Comparison of ENCODE assay signal across 1 cellular context in the genomic region with DNA sequence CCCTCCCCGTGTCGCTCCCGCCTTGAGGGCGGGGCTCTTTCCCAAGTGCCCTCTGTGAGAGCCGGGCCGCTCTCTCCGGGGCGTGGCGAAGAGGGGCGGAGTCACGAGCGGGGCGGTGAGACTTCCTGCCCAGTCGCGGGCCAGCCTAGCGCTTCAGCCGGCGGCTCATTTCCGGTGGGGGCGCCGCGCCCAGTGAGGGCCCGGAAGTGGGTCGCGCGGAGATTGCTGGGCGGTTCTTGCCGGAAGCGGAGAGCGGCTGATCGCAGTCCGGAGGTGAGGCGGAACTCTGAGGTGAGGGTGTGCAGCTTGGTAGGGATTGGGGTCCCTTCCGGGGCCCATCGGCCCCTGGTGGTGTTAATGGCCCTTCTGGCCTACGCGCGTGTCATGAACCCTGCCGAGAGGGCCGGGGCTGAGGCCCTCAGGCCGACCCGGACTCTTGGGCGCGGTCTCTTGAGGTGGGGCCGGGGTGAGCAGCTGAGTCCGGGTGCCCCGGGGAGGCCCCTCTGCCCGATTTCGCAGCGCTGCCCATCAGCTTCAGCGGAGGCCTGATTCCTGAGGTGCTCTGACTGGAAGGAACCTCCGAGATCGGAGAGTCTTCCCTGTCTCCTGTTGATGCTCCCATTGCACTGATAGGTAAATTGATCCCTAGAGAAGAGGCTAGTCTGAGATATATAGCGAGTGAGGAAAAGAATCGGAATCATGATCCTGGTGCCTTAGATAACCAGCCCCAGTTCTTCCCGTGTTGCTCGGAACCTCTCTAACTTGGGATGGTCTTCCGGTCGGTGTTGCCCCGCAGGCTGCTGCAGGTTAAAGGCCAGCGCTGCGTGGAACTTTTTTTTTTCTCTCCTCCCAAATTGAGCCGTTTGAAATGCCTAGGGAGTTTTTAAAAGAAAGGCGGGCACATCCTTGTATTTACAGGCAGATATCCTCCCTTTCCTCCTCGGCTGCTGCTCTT.
A peak's percentile ranks its signal among the peaks of the same experiment; 100 is the strongest.
TF ChIP-seq lines count a peak whose summit lies in the region.

A gene with protein sequence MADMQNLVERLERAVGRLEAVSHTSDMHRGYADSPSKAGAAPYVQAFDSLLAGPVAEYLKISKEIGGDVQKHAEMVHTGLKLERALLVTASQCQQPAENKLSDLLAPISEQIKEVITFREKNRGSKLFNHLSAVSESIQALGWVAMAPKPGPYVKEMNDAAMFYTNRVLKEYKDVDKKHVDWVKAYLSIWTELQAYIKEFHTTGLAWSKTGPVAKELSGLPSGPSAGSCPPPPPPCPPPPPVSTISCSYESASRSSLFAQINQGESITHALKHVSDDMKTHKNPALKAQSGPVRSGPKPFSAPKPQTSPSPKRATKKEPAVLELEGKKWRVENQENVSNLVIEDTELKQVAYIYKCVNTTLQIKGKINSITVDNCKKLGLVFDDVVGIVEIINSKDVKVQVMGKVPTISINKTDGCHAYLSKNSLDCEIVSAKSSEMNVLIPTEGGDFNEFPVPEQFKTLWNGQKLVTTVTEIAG (plus strand): TSS at position 219 of the 955 bp plus-strand sequence. CDS start 18,618 bp downstream, outside the sequence.

TF ChIP-seq in HEK293, 187 proteins besides CTCF, POLR2A, EP300 and RAD21 (continued from another document and continues in another):
- TF ChIP-seq, protein P1, sequence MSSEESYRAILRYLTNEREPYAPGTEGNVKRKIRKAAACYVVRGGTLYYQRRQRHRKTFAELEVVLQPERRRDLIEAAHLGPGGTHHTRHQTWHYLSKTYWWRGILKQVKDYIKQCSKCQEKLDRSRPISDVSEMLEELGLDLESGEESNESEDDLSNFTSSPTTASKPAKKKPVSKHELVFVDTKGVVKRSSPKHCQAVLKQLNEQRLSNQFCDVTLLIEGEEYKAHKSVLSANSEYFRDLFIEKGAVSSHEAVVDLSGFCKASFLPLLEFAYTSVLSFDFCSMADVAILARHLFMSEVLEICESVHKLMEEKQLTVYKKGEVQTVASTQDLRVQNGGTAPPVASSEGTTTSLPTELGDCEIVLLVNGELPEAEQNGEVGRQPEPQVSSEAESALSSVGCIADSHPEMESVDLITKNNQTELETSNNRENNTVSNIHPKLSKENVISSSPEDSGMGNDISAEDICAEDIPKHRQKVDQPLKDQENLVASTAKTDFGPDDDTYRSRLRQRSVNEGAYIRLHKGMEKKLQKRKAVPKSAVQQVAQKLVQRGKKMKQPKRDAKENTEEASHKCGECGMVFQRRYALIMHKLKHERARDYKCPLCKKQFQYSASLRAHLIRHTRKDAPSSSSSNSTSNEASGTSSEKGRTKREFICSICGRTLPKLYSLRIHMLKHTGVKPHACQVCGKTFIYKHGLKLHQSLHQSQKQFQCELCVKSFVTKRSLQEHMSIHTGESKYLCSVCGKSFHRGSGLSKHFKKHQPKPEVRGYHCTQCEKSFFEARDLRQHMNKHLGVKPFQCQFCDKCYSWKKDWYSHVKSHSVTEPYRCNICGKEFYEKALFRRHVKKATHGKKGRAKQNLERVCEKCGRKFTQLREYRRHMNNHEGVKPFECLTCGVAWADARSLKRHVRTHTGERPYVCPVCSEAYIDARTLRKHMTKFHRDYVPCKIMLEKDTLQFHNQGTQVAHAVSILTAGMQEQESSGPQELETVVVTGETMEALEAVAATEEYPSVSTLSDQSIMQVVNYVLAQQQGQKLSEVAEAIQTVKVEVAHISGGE (tag by site-specific recombination; conservative IDR thresholded peaks at IDR 0.05; ENCODE audit: low read depth): peak; percentile 97
- TF ChIP-seq, protein P2, sequence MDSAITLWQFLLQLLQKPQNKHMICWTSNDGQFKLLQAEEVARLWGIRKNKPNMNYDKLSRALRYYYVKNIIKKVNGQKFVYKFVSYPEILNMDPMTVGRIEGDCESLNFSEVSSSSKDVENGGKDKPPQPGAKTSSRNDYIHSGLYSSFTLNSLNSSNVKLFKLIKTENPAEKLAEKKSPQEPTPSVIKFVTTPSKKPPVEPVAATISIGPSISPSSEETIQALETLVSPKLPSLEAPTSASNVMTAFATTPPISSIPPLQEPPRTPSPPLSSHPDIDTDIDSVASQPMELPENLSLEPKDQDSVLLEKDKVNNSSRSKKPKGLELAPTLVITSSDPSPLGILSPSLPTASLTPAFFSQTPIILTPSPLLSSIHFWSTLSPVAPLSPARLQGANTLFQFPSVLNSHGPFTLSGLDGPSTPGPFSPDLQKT (IDR thresholded peaks at IDR 0.05; ENCODE audit: borderline replicate concordance, low read depth, low read length): peak; percentile 89
- TF ChIP-seq ZNF2 (tag by site-specific recombination; IDR thresholded peaks at IDR 0.05): peak; percentile 60
- peak; percentile 82 for TF ChIP-seq KLF1 (tag by site-specific recombination; IDR thresholded peaks at IDR 0.05)
- TF ChIP-seq ZNF561 (tag by site-specific recombination; IDR thresholded peaks at IDR 0.05; ENCODE audit: borderline replicate concordance): no peak
- TF ChIP-seq BCL11A (tag by site-specific recombination; IDR thresholded peaks at IDR 0.05; ENCODE audit: low read depth): peak; percentile 48; the same call in 1 of the 2 replicates
- TF ChIP-seq ZBTB20 (tag by site-specific recombination; IDR thresholded peaks at IDR 0.05): peak; percentile 87
- TF ChIP-seq, protein P3, sequence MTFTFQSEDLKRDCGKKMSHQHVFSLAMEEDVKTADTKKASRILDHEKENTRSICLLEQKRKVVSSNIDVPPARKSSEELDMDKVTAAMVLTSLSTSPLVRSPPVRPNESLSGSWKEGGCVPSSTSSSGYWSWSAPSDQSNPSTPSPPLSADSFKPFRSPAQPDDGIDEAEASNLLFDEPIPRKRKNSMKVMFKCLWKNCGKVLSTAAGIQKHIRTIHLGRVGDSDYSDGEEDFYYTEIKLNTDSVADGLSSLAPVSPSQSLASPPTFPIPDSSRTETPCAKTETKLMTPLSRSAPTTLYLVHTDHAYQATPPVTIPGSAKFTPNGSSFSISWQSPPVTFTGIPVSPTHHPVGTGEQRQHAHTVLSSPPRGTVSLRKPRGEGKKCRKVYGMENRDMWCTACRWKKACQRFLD (tag by site-specific recombination; IDR thresholded peaks at IDR 0.05): no peak
- no peak for TF ChIP-seq ZNF776 (tag by site-specific recombination; IDR thresholded peaks at IDR 0.05; ENCODE audit: borderline replicate concordance)
- TF ChIP-seq, protein P4, sequence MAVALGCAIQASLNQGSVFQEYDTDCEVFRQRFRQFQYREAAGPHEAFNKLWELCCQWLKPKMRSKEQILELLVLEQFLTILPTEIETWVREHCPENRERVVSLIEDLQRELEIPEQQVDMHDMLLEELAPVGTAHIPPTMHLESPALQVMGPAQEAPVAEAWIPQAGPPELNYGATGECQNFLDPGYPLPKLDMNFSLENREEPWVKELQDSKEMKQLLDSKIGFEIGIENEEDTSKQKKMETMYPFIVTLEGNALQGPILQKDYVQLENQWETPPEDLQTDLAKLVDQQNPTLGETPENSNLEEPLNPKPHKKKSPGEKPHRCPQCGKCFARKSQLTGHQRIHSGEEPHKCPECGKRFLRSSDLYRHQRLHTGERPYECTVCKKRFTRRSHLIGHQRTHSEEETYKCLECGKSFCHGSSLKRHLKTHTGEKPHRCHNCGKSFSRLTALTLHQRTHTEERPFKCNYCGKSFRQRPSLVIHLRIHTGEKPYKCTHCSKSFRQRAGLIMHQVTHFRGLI (tag by site-specific recombination; IDR thresholded peaks at IDR 0.05): peak; percentile 77
- TF ChIP-seq ZNF23 (tag by site-specific recombination; IDR thresholded peaks at IDR 0.05; ENCODE audit: borderline replicate concordance): no peak
- TF ChIP-seq WT1 (tag by site-specific recombination; IDR thresholded peaks at IDR 0.05): 0 out of 2 replicates have a peak, but pooled peaks have one; percentile 31
- TF ChIP-seq, protein P5, sequence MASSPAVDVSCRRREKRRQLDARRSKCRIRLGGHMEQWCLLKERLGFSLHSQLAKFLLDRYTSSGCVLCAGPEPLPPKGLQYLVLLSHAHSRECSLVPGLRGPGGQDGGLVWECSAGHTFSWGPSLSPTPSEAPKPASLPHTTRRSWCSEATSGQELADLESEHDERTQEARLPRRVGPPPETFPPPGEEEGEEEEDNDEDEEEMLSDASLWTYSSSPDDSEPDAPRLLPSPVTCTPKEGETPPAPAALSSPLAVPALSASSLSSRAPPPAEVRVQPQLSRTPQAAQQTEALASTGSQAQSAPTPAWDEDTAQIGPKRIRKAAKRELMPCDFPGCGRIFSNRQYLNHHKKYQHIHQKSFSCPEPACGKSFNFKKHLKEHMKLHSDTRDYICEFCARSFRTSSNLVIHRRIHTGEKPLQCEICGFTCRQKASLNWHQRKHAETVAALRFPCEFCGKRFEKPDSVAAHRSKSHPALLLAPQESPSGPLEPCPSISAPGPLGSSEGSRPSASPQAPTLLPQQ (tag by site-specific recombination; IDR thresholded peaks at IDR 0.05): peak; percentile 63; the same call in 1 of the 2 replicates
- peak; percentile 53 for TF ChIP-seq ZXDB (tag by site-specific recombination; IDR thresholded peaks at IDR 0.05)
- TF ChIP-seq, protein P6, sequence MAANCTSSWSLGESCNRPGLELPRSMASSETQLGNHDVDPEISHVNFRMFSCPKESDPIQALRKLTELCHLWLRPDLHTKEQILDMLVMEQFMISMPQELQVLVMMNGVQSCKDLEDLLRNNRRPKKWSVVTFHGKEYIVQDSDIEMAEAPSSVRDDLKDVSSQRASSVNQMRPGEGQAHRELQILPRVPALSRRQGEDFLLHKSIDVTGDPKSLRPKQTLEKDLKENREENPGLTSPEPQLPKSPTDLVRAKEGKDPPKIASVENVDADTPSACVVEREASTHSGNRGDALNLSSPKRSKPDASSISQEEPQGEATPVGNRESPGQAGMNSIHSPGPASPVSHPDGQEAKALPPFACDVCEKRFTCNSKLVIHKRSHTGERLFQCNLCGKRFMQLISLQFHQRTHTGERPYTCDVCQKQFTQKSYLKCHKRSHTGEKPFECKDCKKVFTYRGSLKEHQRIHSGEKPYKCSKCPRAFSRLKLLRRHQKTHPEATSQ (tag by site-specific recombination; IDR thresholded peaks at IDR 0.05): 0 out of 2 replicates have a peak, but pooled peaks have one; percentile 54
- peak; percentile 99 for TF ChIP-seq SP3 (tag by site-specific recombination; IDR thresholded peaks at IDR 0.05)
- peak; percentile 47; the same call in 1 of the 2 replicates for TF ChIP-seq ZNF501 (tag by site-specific recombination; IDR thresholded peaks at IDR 0.05)
- no peak for TF ChIP-seq ZNF341 (tag by site-specific recombination; IDR thresholded peaks at IDR 0.05; ENCODE audit: low read depth)
- no peak for TF ChIP-seq ZNF664 (tag by site-specific recombination; IDR thresholded peaks at IDR 0.05)
- TF ChIP-seq ZNF302 (tag by site-specific recombination; IDR thresholded peaks at IDR 0.05; ENCODE audit: low read depth): no peak
- no peak for TF ChIP-seq ZNF223 (tag by site-specific recombination; IDR thresholded peaks at IDR 0.05)
- TF ChIP-seq SETDB1 (IDR thresholded peaks at IDR 0.05; ENCODE audit: insufficient read length, low read length): no peak
- TF ChIP-seq ZSCAN30 (tag by site-specific recombination; IDR thresholded peaks at IDR 0.05): peak; percentile 57; the same call in 1 of the 2 replicates
- TF ChIP-seq KLF7 (tag by site-specific recombination; IDR thresholded peaks at IDR 0.05; ENCODE audit: borderline replicate concordance): peak; percentile 86
- TF ChIP-seq ZNF76 (tag by site-specific recombination; IDR thresholded peaks at IDR 0.05; ENCODE audit: borderline replicate concordance, low read depth): peak; percentile 78; the same call in 1 of the 2 replicates
- TF ChIP-seq ZNF121 (tag by site-specific recombination; IDR thresholded peaks at IDR 0.05): peak; percentile 80; the same call in 1 of the 2 replicates
- TF ChIP-seq ZNF792 (tag by site-specific recombination; IDR thresholded peaks at IDR 0.05): no peak
- no peak for TF ChIP-seq ZNF184 (tag by site-specific recombination; IDR thresholded peaks at IDR 0.05)
- peak; percentile 20; the same call in 1 of the 2 replicates for TF ChIP-seq ZNF394 (tag by site-specific recombination; IDR thresholded peaks at IDR 0.05; ENCODE audit: borderline replicate concordance)
- TF ChIP-seq SP7 (tag by site-specific recombination; IDR thresholded peaks at IDR 0.05): peak; percentile 20; the same call in 1 of the 2 replicates
- TF ChIP-seq ZBTB8A (tag by site-specific recombination; IDR thresholded peaks at IDR 0.05): peak; percentile 18; the same call in 1 of the 2 replicates
- no peak for TF ChIP-seq YY2 (tag by site-specific recombination; IDR thresholded peaks at IDR 0.05)
- no peak for TF ChIP-seq ZNF514 (tag by site-specific recombination; IDR thresholded peaks at IDR 0.05)
- 0 out of 2 replicates have a peak, but pooled peaks have one; percentile 11 for TF ChIP-seq ZBTB17 (tag by site-specific recombination; IDR thresholded peaks at IDR 0.05)
- TF ChIP-seq ZNF629 (tag by site-specific recombination; IDR thresholded peaks at IDR 0.05): no peak; the same call in 1 of the 2 replicates
- TF ChIP-seq ZNF768 (tag by site-specific recombination; IDR thresholded peaks at IDR 0.05): peak; percentile 96
- TF ChIP-seq ZBTB1 (tag by site-specific recombination; IDR thresholded peaks at IDR 0.05): no peak
- TF ChIP-seq ZNF747 (tag by site-specific recombination; IDR thresholded peaks at IDR 0.05): no peak
- TF ChIP-seq ZEB2 (tag by site-specific recombination; IDR thresholded peaks at IDR 0.05): peak; percentile 24; the same call in 1 of the 2 replicates
- TF ChIP-seq, protein P7, sequence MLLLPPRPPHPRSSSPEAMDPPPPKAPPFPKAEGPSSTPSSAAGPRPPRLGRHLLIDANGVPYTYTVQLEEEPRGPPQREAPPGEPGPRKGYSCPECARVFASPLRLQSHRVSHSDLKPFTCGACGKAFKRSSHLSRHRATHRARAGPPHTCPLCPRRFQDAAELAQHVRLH (tag by site-specific recombination; IDR thresholded peaks at IDR 0.05): peak; percentile 37; the same call in 1 of the 2 replicates
- TF ChIP-seq, protein P8, sequence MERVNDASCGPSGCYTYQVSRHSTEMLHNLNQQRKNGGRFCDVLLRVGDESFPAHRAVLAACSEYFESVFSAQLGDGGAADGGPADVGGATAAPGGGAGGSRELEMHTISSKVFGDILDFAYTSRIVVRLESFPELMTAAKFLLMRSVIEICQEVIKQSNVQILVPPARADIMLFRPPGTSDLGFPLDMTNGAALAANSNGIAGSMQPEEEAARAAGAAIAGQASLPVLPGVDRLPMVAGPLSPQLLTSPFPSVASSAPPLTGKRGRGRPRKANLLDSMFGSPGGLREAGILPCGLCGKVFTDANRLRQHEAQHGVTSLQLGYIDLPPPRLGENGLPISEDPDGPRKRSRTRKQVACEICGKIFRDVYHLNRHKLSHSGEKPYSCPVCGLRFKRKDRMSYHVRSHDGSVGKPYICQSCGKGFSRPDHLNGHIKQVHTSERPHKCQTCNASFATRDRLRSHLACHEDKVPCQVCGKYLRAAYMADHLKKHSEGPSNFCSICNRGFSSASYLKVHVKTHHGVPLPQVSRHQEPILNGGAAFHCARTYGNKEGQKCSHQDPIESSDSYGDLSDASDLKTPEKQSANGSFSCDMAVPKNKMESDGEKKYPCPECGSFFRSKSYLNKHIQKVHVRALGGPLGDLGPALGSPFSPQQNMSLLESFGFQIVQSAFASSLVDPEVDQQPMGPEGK (tag by site-specific recombination; IDR thresholded peaks at IDR 0.05): peak; percentile 95
- 0 out of 2 replicates have a peak, but pooled peaks have one; percentile 21 for TF ChIP-seq MYNN (tag by site-specific recombination; IDR thresholded peaks at IDR 0.05; ENCODE audit: borderline replicate concordance)
